ENCODE assay signal across 12 cellular contexts in genomic region chr12:66187822-66188221, GRCh38. TPM values are rescaled to one million over a fixed set of nuclear protein-coding genes. Genes with fewer than 3 reads are reported as not detected.
DNase-seq lines count a peak whose midpoint lies in the region; ATAC-seq and TF ChIP-seq lines count a peak whose summit lies in the region.
"Had no signal": no experiment of that assay in that cellular context is flagged by ENCODE, and none has a peak within 500 bp of the region (broad histone marks: within the 10 kb centered on the region; RNA-seq: fewer than 3 reads in every experiment).

No MANE protein-coding gene starts in this region.

- H3K4me1 Mint-ChIP-seq in T-helper 17 cell = peaks cover 7% of the 10 kb centered on the region
- peaks cover 3% of the 10 kb centered on the region for H3K4me1 Mint-ChIP-seq in memory B cell

- peaks cover 56% of the 10 kb centered on the region for H3K27me3 Mint-ChIP-seq in T-helper 17 cell
- H3K27me3 Mint-ChIP-seq in memory B cell = peaks cover 36% of the 10 kb centered on the region

- TF ChIP-seq POLR2A in vagina (IDR thresholded peaks at IDR 0.05) = no peak

- H3K4me3 ChIP-seq in left ventricle myocardium inferior = no peak overlapping the region
- no peak overlapping the region for H3K4me3 ChIP-seq in upper lobe of right lung
- no peak overlapping the region for H3K4me3 ChIP-seq in vagina
- H3K4me3 ChIP-seq: uterus had no signal

- peak overlapping the region; percentile 46 for H3K27ac ChIP-seq in left ventricle myocardium inferior (replicated peaks)
- H3K27ac ChIP-seq in upper lobe of right lung = peak overlapping the region; percentile 94
- no peak overlapping the region for H3K27ac ChIP-seq in vagina

- H3K27ac Mint-ChIP-seq in T-helper 17 cell = no peak overlapping the region
- no peak overlapping the region for H3K27ac Mint-ChIP-seq in memory B cell

- H3K4me3 Mint-ChIP-seq in T-helper 17 cell (peak overlapping the region; percentile 73), memory B cell (peak overlapping the region; percentile 72)

- peaks cover 26% of the 10 kb centered on the region for H3K27me3 ChIP-seq in left ventricle myocardium inferior (ENCODE audit: low read depth)
- H3K27me3 ChIP-seq in upper lobe of right lung = no peaks in the 10 kb centered on the region
- no peaks in the 10 kb centered on the region for H3K27me3 ChIP-seq in vagina
- H3K27me3 ChIP-seq: uterus had no signal

- H3K4me1 ChIP-seq in left ventricle myocardium inferior = peaks cover 28% of the 10 kb centered on the region
- peaks cover 30% of the 10 kb centered on the region for H3K4me1 ChIP-seq in upper lobe of right lung
- H3K4me1 ChIP-seq in vagina = peaks cover 22% of the 10 kb centered on the region
- H3K4me1 ChIP-seq: uterus had no signal

- no peaks in the 10 kb centered on the region for H3K36me3 ChIP-seq in left ventricle myocardium inferior
- no peaks in the 10 kb centered on the region for H3K36me3 ChIP-seq in upper lobe of right lung
- no peaks in the 10 kb centered on the region for H3K36me3 ChIP-seq in vagina
- H3K36me3 ChIP-seq: sigmoid colon, uterus had no signal

- H3K36me3 Mint-ChIP-seq in T-helper 17 cell (ENCODE audit: low read depth) = peaks cover 7% of the 10 kb centered on the region
- peaks cover 6% of the 10 kb centered on the region for H3K36me3 Mint-ChIP-seq in memory B cell

- TF ChIP-seq CTCF in left ventricle myocardium inferior (IDR thresholded peaks at IDR 0.05; ENCODE audit: borderline replicate concordance) (no peak), upper lobe of right lung (IDR thresholded peaks at IDR 0.05) (no peak), vagina (IDR thresholded peaks at IDR 0.05) (no peak)

- peaks cover 7% of the 10 kb centered on the region for H3K9me3 Mint-ChIP-seq in memory B cell

- no peak for ATAC-seq in T-helper 17 cell
- no peak for ATAC-seq in memory B cell (ENCODE audit: low read depth)
- ATAC-seq in upper lobe of right lung = peak; percentile 6

- intact Hi-C loops in left ventricle myocardium inferior (cut with micrococcal nuclease) = no loop called here
- intact Hi-C loops in cardiac septum (cut with DNase I) = loop anchor here (2.0 kb wide), 1 partner anchor 19 kb away; the partner anchor contains the start of gene TMBIM4
- intact Hi-C loops in upper lobe of right lung (cut with DNase I) = no loop called here
- intact Hi-C loops in vagina (cut with DNase I) = no loop called here

- H3K9me3 ChIP-seq in left ventricle myocardium inferior (replicated peaks) = no peaks in the 10 kb centered on the region
- no peaks in the 10 kb centered on the region for H3K9me3 ChIP-seq in T-helper 17 cell (ENCODE audit: control insufficient read depth, low read length, poor library complexity, severe bottlenecking)
- H3K9me3 ChIP-seq in upper lobe of right lung = no peaks in the 10 kb centered on the region
- H3K9me3 ChIP-seq in vagina = no peaks in the 10 kb centered on the region
- H3K9me3 ChIP-seq: sigmoid colon, uterus had no signal

- DNase-seq in left ventricle myocardium inferior (no peak), cardiac septum (ENCODE audit: low spot score) (no peak), T-helper 17 cell (no peak), memory B cell (ENCODE audit: low spot score in 2 of 2) (no peak), upper lobe of right lung (no peak), vagina (ENCODE audit: extremely low spot score in 2 of 2) (no peak), GM19238 (ENCODE audit: insufficient read length, low spot score) (no peak)
- DNase-seq: activated gamma-delta T cell, NCI-H187 treated with DMSO at 0.1 percent for 48 hours, NCI-H446, sigmoid colon, uterus had no signal

RNA-seq across cellular contexts. Expression of gene IRAK3, which starts 1.2 kb away (rescaled TPM):
- 4.8 TPM for total RNA-seq in left ventricle myocardium inferior
- total RNA-seq in cardiac septum = 3.2 TPM
- total RNA-seq in T-helper 17 cell = 1 to 10 TPM; 1.5 to 2.4 TPM
- 44.6 TPM for total RNA-seq in upper lobe of right lung
- 23.1 TPM for total RNA-seq in vagina

RNA-seq across cellular contexts. Expression of gene TMBIM4, which starts 18.0 kb away (rescaled TPM):
- 74.5 TPM for total RNA-seq in left ventricle myocardium inferior
- total RNA-seq in cardiac septum = 79.5 TPM
- 10 to 100 TPM; 44.4 to 47.5 TPM for total RNA-seq in T-helper 17 cell
- total RNA-seq in upper lobe of right lung = 154 TPM
- total RNA-seq in vagina = 98.7 TPM

RNA-seq across cellular contexts. Expression of gene LLPH, which starts 57.3 kb away (rescaled TPM):
- 22.1 TPM for total RNA-seq in left ventricle myocardium inferior
- 25.4 TPM for total RNA-seq in cardiac septum
- 10 to 100 TPM; 20.7 to 24.0 TPM for total RNA-seq in T-helper 17 cell
- 17.1 TPM for total RNA-seq in upper lobe of right lung
- 3.9 TPM for total RNA-seq in vagina
